21 cellular contexts compared by ENCODE assay signal in genomic region chr11:113167599-113167998, GRCh38.
DNase-seq lines count a peak whose midpoint lies in the region; ATAC-seq, FAIRE-seq and TF ChIP-seq lines count a peak whose summit lies in the region.
"Had no signal": no experiment of that assay in that cellular context is flagged by ENCODE, and none has a peak within 500 bp of the region (broad histone marks: within the 10 kb centered on the region; RNA-seq: fewer than 3 reads in every experiment).

No MANE protein-coding gene starts in this region.

- no TSS peak for BruUV-seq in HepG2 (replicated peaks; lab: Mats Ljungman, UMichigan)

- no peak overlapping the region for H3K23ac ChIP-seq in mesenchymal stem cell (ENCODE audit: low read length in 2 of 2)

- TF ChIP-seq RAD21 in HepG2 (CRISPR knock-in tag; IDR thresholded peaks at IDR 0.05) = no peak

- no peak for ATAC-seq in HepG2
- no peak for ATAC-seq in right lobe of liver
- ATAC-seq in right cardiac atrium = no peak
- ATAC-seq: CD8-positive, alpha-beta T cell; left lung; PC-3 had no signal

- no peak overlapping the region for H2BK15ac ChIP-seq in mesenchymal stem cell (ENCODE audit: low read depth, poor library complexity, severe bottlenecking)

- no peak overlapping the region for H3K4me3 ChIP-seq in HepG2 (replicated peaks in 1 of 3; ENCODE audit: insufficient read depth in 1 of 3, low read depth in 2 of 3, low read length in 3 of 3)
- no peak overlapping the region for H3K4me3 ChIP-seq in right lobe of liver
- no peak overlapping the region for H3K4me3 ChIP-seq in right cardiac atrium (ENCODE audit: low read length)
- H3K4me3 ChIP-seq in mesenchymal stem cell (ENCODE audit: insufficient read depth in 1 of 2, low read depth in 1 of 2, low read length in 2 of 2) = no peak overlapping the region
- no peak overlapping the region for H3K4me3 ChIP-seq in small intestine (ENCODE audit: low read depth in 1 of 2, low read length in 2 of 2)
- no peak overlapping the region for H3K4me3 ChIP-seq in HAP-1
- H3K4me3 ChIP-seq: left lung, thoracic aorta had no signal

- H3K4me2 ChIP-seq in HepG2 (ENCODE audit: low read depth, low read length) (no peak overlapping the region), mesenchymal stem cell (ENCODE audit: low read length, poor library complexity, severe bottlenecking) (no peak overlapping the region)

- no peak overlapping the region for H2AK5ac ChIP-seq in mesenchymal stem cell (ENCODE audit: low read length, severe bottlenecking)

- 26% methylated on average over 6 of the region's 6 CpGs for WGBS in HepG2 (ENCODE audit: low lambda C conversion rate)
- 69% methylated on average over 6 of the region's 6 CpGs for WGBS in right lobe of liver (ENCODE audit: insufficient coverage, low coverage, low lambda C conversion rate, missing lambda C conversion rate)
- 67% methylated on average over 6 of the region's 6 CpGs for WGBS in right cardiac atrium
- WGBS in mesenchymal stem cell = 82% methylated on average over 3 of the region's 6 CpGs
- WGBS in small intestine, 3 donors = 61 to 79% (median 76%) methylated on average over 6 of the region's 6 CpGs

- H4K20me1 ChIP-seq in HepG2 (ENCODE audit: insufficient read depth, low read length) = no peaks in the 10 kb centered on the region

- no peak overlapping the region for H3K4ac ChIP-seq in mesenchymal stem cell (ENCODE audit: low read depth in 1 of 2, low read length in 2 of 2)

- no peaks in the 10 kb centered on the region for H3K4me1 ChIP-seq in HepG2 (ENCODE audit: insufficient read depth, low read length)
- H3K4me1 ChIP-seq in right lobe of liver = no peaks in the 10 kb centered on the region
- peaks cover 12% of the 10 kb centered on the region for H3K4me1 ChIP-seq in right cardiac atrium (ENCODE audit: control insufficient read depth, insufficient read depth, low read length)
- H3K4me1 ChIP-seq in mesenchymal stem cell (ENCODE audit: control insufficient read depth, insufficient read depth, low read depth, low read length) = no peaks in the 10 kb centered on the region
- no peaks in the 10 kb centered on the region for H3K4me1 ChIP-seq in small intestine (ENCODE audit: control insufficient read depth in 2 of 2, insufficient read depth in 1 of 2, low read depth in 1 of 2, low read length in 1 of 2)
- no peaks in the 10 kb centered on the region for H3K4me1 ChIP-seq in HAP-1
- H3K4me1 ChIP-seq: parathyroid adenoma had no signal

- H2BK5ac ChIP-seq in mesenchymal stem cell (ENCODE audit: low read depth, low read length, poor library complexity, severe bottlenecking) = no peak overlapping the region

- no peak overlapping the region for H3K9ac ChIP-seq in HepG2 (ENCODE audit: insufficient read depth, low read depth, low read length)
- H3K9ac ChIP-seq in mesenchymal stem cell (ENCODE audit: low read length) = no peak overlapping the region
- H3K9ac ChIP-seq: parathyroid adenoma had no signal

- no peak overlapping the region for H3K14ac ChIP-seq in mesenchymal stem cell (ENCODE audit: low read length in 2 of 2)

- H2AFZ ChIP-seq in HepG2 (ENCODE audit: low read length) (no peak overlapping the region), mesenchymal stem cell (ENCODE audit: low read depth, low read length) (no peak overlapping the region)
- H2AFZ ChIP-seq: parathyroid adenoma had no signal

- H3K27me3 ChIP-seq in HepG2 (ENCODE audit: control insufficient read depth in 1 of 2, insufficient read depth in 2 of 2, low read length in 2 of 2) (peaks cover 0 to 4% of the 10 kb centered on the region in 2 experiments; a peak in 2 of 5 replicates), right lobe of liver (no peaks in the 10 kb centered on the region), right cardiac atrium (ENCODE audit: control insufficient read depth, insufficient read depth) (no peaks in the 10 kb centered on the region), mesenchymal stem cell (ENCODE audit: control insufficient read depth in 1 of 2, insufficient read depth in 1 of 2, low read length in 2 of 2) (peaks cover 0 to 85% of the 10 kb centered on the region in 2 experiments), small intestine (ENCODE audit: control insufficient read depth in 2 of 2, insufficient read depth in 2 of 2, low read length in 2 of 2) (no peaks in the 10 kb centered on the region), HAP-1 (ENCODE audit: low read depth) (no peaks in the 10 kb centered on the region)
- H3K27me3 ChIP-seq: left lung had no signal

- no peak for TF ChIP-seq POLR2A in HepG2 (IDR thresholded peaks at IDR 0.05; ENCODE audit: insufficient read depth in 1 of 2, low read depth in 2 of 2, low read length in 2 of 2)
- TF ChIP-seq POLR2A in right lobe of liver (IDR thresholded peaks at IDR 0.05) = no peak

- no peak overlapping the region for H4K8ac ChIP-seq in mesenchymal stem cell (ENCODE audit: low read length)

- H4K91ac ChIP-seq in mesenchymal stem cell (ENCODE audit: low read length) = no peak overlapping the region

- FAIRE-seq in HepG2 (lab: Jason Lieb, UNC) (no peak), small intestine (lab: Jason Lieb, UNC) (no peak)
- FAIRE-seq: endometrium, GM12891 had no signal

- intact Hi-C loops in HepG2 (cut with micrococcal nuclease; ENCODE audit: unreplicated experiment) = no loop called here
- intact Hi-C loops in right lobe of liver (cut with DNase I) = no loop called here
- intact Hi-C loops in right cardiac atrium (cut with DNase I) = no loop called here

- POLR2A ChIA-PET in HepG2 (lab: Yijun Ruan, JAX) = no interaction called here

- H3K27ac ChIP-seq in HepG2 (ENCODE audit: extremely low read length, insufficient read depth, low read length) (no peak overlapping the region), right lobe of liver (no peak overlapping the region), right cardiac atrium (ENCODE audit: low read length) (no peak overlapping the region), mesenchymal stem cell (ENCODE audit: low read length, poor library complexity, severe bottlenecking) (no peak overlapping the region), small intestine (ENCODE audit: low read depth in 1 of 2, low read length in 1 of 2) (no peak overlapping the region)
- H3K27ac ChIP-seq: left lung, parathyroid adenoma, thoracic aorta had no signal

- H2BK12ac ChIP-seq in mesenchymal stem cell (ENCODE audit: low read length in 2 of 2) = no peak overlapping the region

- no peaks in the 10 kb centered on the region for H3K79me2 ChIP-seq in HepG2 (ENCODE audit: insufficient read depth, low read length)
- H3K79me2 ChIP-seq: parathyroid adenoma had no signal

- DNase-seq in HepG2 (ENCODE audit: low spot score) = no peak
- no peak for DNase-seq in right lobe of liver
- peak; percentile 60 for DNase-seq in NCI-H748 treated with DMSO at 0.1 percent for 48 hours (lab: John Stamatoyannopoulos, UW)
- DNase-seq in right cardiac atrium = peak in 2 of 3 donors; percentile 24 to 62
- no peak for DNase-seq in mesenchymal stem cell
- no peak for DNase-seq in small intestine
- no peak for DNase-seq in HAP-1 (ENCODE audit: low spot score in 2 of 2)
- DNase-seq: activated CD8-positive, alpha-beta memory T cell treated with anti-CD3 and anti-CD28 coated beads for 24 hours; activated naive CD4-positive, alpha-beta T cell treated with Interleukin-2 at 50 U/mL for 16 hours; activated T-cell treated with anti-CD3 and anti-CD28 coated beads, Interleukin-2, amount 50 U/mL, for 48 hours; CD8-positive, alpha-beta T cell; left lung; NCI-H2107; nephron progenitor cell; PC-3; SHP77 treated with DMSO at 0.1 percent for 48 hours; stimulated activated CD4-positive, alpha-beta T cell treated with anti-CD3 and anti-CD28 coated beads, Interleukin-1b, Interleukin-23, amount 100 ng/mL, for 48 hours had no signal

- no peak overlapping the region for H3K18ac ChIP-seq in mesenchymal stem cell (ENCODE audit: low read depth in 1 of 2, low read length in 2 of 2)

- CTCF ChIA-PET in HepG2 (lab: Yijun Ruan, JAX; ENCODE audit: low intra/inter-chr PET ratio, low total read pairs) = no interaction called here

- TF ChIP-seq EP300 in HepG2 (IDR thresholded peaks at IDR 0.05; ENCODE audit: low read depth in 2 of 2, low read length in 2 of 2) = no peak
- TF ChIP-seq EP300 in HepG2 (CRISPR knock-in tag; IDR thresholded peaks at IDR 0.05; ENCODE audit: borderline replicate concordance) = no peak

- no peak overlapping the region for H2BK120ac ChIP-seq in mesenchymal stem cell (ENCODE audit: low read depth, low read length)

- in situ Hi-C loops in HepG2 (cut with HindIII; ENCODE audit: extremely low pct_ligation_motif_present, low pct_unique_long_range_greater_than_20kb) = no loop called here
- in situ Hi-C loops in HAP-1 (cut with MboI; ENCODE audit: low sequenced_read_pairs) = no loop called here

- no peaks in the 10 kb centered on the region for H3K79me1 ChIP-seq in mesenchymal stem cell (replicated peaks; ENCODE audit: low read length, poor library complexity, severe bottlenecking)

- H3K9me3 ChIP-seq in HepG2 (ENCODE audit: low read length) (no peaks in the 10 kb centered on the region), right lobe of liver (no peaks in the 10 kb centered on the region), right cardiac atrium (ENCODE audit: control insufficient read depth, low read length) (no peaks in the 10 kb centered on the region), mesenchymal stem cell (ENCODE audit: control insufficient read depth, low read length) (no peaks in the 10 kb centered on the region), small intestine (ENCODE audit: control insufficient read depth, low read depth) (no peaks in the 10 kb centered on the region), HAP-1 (no peaks in the 10 kb centered on the region)
- H3K9me3 ChIP-seq: left lung, thoracic aorta had no signal

- H3K36me3 ChIP-seq in HepG2 (replicated peaks in 1 of 2; ENCODE audit: control insufficient read depth in 1 of 2, insufficient read depth in 2 of 2, low read length in 2 of 2) (no peaks in the 10 kb centered on the region), right lobe of liver (no peaks in the 10 kb centered on the region), mesenchymal stem cell (ENCODE audit: control insufficient read depth in 1 of 2, insufficient read depth in 2 of 2, low read depth in 1 of 2, low read length in 2 of 2) (no peaks in the 10 kb centered on the region), small intestine (ENCODE audit: control insufficient read depth in 2 of 2, insufficient read depth in 2 of 2, low read length in 2 of 2) (no peaks in the 10 kb centered on the region), HAP-1 (replicated peaks) (no peaks in the 10 kb centered on the region)
- H3K36me3 ChIP-seq: left lung, thoracic aorta had no signal

- TF ChIP-seq CTCF in HepG2 (CRISPR knock-in tag; IDR thresholded peaks at IDR 0.05) = no peak
- no peak for TF ChIP-seq CTCF in right lobe of liver (IDR thresholded peaks at IDR 0.05)

TF ChIP-seq in HepG2, 621 proteins besides CTCF, POLR2A, EP300 and RAD21:
- no peak for TF ChIP-seq THAP11 (CRISPR knock-in tag; IDR thresholded peaks at IDR 0.05)
- TF ChIP-seq LCORL (IDR thresholded peaks at IDR 0.05) = peak; percentile 72; the same call in 1 of the 2 replicates
- no peak for TF ChIP-seq LCORL (CRISPR knock-in tag; IDR thresholded peaks at IDR 0.05)
- no peak for TF ChIP-seq ATF3 (CRISPR knock-in tag; IDR thresholded peaks at IDR 0.05)
- no peak for TF ChIP-seq BHLHE40 (IDR thresholded peaks at IDR 0.05; ENCODE audit: low read length)

Comparison
In these comparisons a context has a peak if more than half of its experiments do, and no peak if none do; other contexts are left out.
1. DNase-seq: peak in NCI-H748 treated with DMSO at 0.1 percent for 48 hours (single experiment) and right cardiac atrium (2 of 3); none in HepG2 (single experiment), right lobe of liver (0 of 3), mesenchymal stem cell (single experiment), small intestine (single experiment) and HAP-1 (0 of 2).